ENCODE assay signal across 20 cellular contexts in the genomic region with DNA sequence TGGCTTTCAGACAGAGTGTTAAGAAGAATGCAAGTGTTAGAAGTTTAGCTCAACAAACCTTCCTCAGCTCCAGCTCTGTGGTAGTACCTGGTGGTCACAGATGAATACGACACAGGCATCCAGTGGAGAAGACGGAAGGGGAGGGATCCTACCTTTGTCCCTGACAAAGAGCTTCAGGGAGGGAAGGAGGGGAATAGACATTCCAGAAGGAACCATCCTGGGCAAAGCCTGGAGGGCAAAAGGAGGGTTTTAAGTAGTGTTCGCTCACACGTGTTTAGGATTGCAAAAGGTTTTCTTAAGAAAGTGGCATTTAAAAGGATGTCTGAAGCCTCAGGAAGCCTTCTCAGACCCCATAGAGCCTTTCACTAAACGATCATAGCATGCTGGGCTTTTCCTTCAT. TPM values are rescaled to one million over a fixed set of nuclear protein-coding genes. Genes with fewer than 3 reads are reported as not detected.
DNase-seq lines count a peak whose midpoint lies in the region; ATAC-seq, FAIRE-seq and TF ChIP-seq lines count a peak whose summit lies in the region.
"Had no signal": no experiment of that assay in that cellular context is flagged by ENCODE, and none has a peak within 500 bp of the region (broad histone marks: within the 10 kb centered on the region; RNA-seq: fewer than 3 reads in every experiment).

No MANE protein-coding gene starts in this region.

- H3K27me3 ChIP-seq in right atrium auricular region: no peaks in the 10 kb centered on the region
- no peaks in the 10 kb centered on the region for H3K27me3 ChIP-seq in right cardiac atrium (ENCODE audit: control insufficient read depth, insufficient read depth)
- no peaks in the 10 kb centered on the region for H3K27me3 ChIP-seq in keratinocyte (ENCODE audit: control insufficient read depth, extremely low read depth, insufficient read depth, low read length)
- no peaks in the 10 kb centered on the region for H3K27me3 ChIP-seq in dorsolateral prefrontal cortex
- H3K27me3 ChIP-seq in pancreas: no peaks in the 10 kb centered on the region
- H3K27me3 ChIP-seq: brain microvascular endothelial cell, foreskin keratinocyte had no signal

- H4K20me1 ChIP-seq in keratinocyte (ENCODE audit: control insufficient read depth, extremely low read depth, insufficient read depth, low read length): peaks cover 10% of the 10 kb centered on the region

- H3K79me2 ChIP-seq in keratinocyte (ENCODE audit: control insufficient read depth, insufficient read depth, low read length): peaks cover 54% of the 10 kb centered on the region

- H3K36me3 ChIP-seq in right atrium auricular region (peaks cover 13% of the 10 kb centered on the region), keratinocyte (ENCODE audit: control insufficient read depth in 2 of 2, extremely low read depth in 1 of 2, insufficient read depth in 2 of 2, low read length in 2 of 2) (peaks cover 9 to 19% of the 10 kb centered on the region in 2 experiments), pancreas (no peaks in the 10 kb centered on the region)
- H3K36me3 ChIP-seq: brain microvascular endothelial cell had no signal

- 95% methylated on average over 5 of the region's 5 CpGs for WGBS in right cardiac atrium
- WGBS in pancreas, 2 donors: 87 to 95% methylated on average over 5 of the region's 5 CpGs

- H3K4me2 ChIP-seq in keratinocyte (ENCODE audit: control insufficient read depth, extremely low read depth, insufficient read depth, low read depth, low read length): peak overlapping the region; percentile 74

- ATAC-seq in right cardiac atrium: no peak
- ATAC-seq in pancreas: no peak
- ATAC-seq in HG03045 (IDR thresholded peaks at IDR 0.05; ENCODE audit: unreplicated experiment): no peak
- ATAC-seq: foreskin keratinocyte, left colon had no signal

- DNase-seq in right atrium auricular region (ENCODE audit: low spot score) (peak; percentile 5), right cardiac atrium (no peak), keratinocyte (ENCODE audit: low read depth, low spot score) (no peak), dorsolateral prefrontal cortex (no peak), pancreas (no peak), NAMALWA (ENCODE audit: low spot score) (no peak)
- DNase-seq: ACHN; activated CD4-positive, alpha-beta T cell treated with anti-CD3 and anti-CD28 coated beads for 48 hours; activated naive CD8-positive, alpha-beta T cell treated with anti-CD3 and anti-CD28 coated beads, Interleukin-2, amount 10 ng/mL, durations not matched to agents 7 days and 5 days; brain microvascular endothelial cell; DMS79; Kasumi-1; left colon; NCI-H1417; NCI-H82; stimulated activated CD4-positive, alpha-beta T cell treated with anti-CD3 and anti-CD28 coated beads, Interleukin-2, amount 100 ng/mL, for 24 hours had no signal

- no peak for FAIRE-seq in keratinocyte (lab: Jason Lieb, UNC)
- FAIRE-seq in pancreas (lab: Jason Lieb, UNC): no peak

- dilution Hi-C loops in keratinocyte (cut with MboI; ENCODE audit: extremely low pct_ligation_motif_present, low sequenced_read_pairs): no loop called here

- H3K4me1 ChIP-seq in right atrium auricular region: peaks cover 0 to 33% of the 10 kb centered on the region in 2 donors
- peaks cover 16% of the 10 kb centered on the region for H3K4me1 ChIP-seq in right cardiac atrium (ENCODE audit: control insufficient read depth, insufficient read depth, low read length)
- peaks cover 38% of the 10 kb centered on the region for H3K4me1 ChIP-seq in keratinocyte (ENCODE audit: control insufficient read depth, extremely low read depth, insufficient read depth, low read length)
- H3K4me1 ChIP-seq in pancreas: peaks cover 13 to 32% (median 24%) of the 10 kb centered on the region in 3 donors

- H3K9ac ChIP-seq in keratinocyte (ENCODE audit: control insufficient read depth, extremely low read depth, insufficient read depth, low read length): no peak overlapping the region

- TF ChIP-seq CTCF in right atrium auricular region (IDR thresholded peaks at IDR 0.05): no peak
- TF ChIP-seq CTCF in VCaP (conservative IDR thresholded peaks at IDR 0.05): no peak
- TF ChIP-seq CTCF in keratinocyte (optimal IDR thresholded peaks at IDR 0.05 in 1 of 3, IDR thresholded peaks at IDR 0.05 in 1 of 3, conservative IDR thresholded peaks at IDR 0.05 in 1 of 3; ENCODE audit: extremely low read depth in 1 of 3, insufficient read depth in 2 of 3, low read length in 3 of 3): no peak
- TF ChIP-seq CTCF in dorsolateral prefrontal cortex (IDR thresholded peaks at IDR 0.05 in 54 of 56, conservative IDR thresholded peaks at IDR 0.05 in 2 of 56; ENCODE audit: low read depth in 1 of 56, partially characterized antibody in 56 of 56): no peak
- no peak for TF ChIP-seq CTCF in pancreas (IDR thresholded peaks at IDR 0.05)

- intact Hi-C loops in right cardiac atrium (cut with DNase I) (loop anchor here in 1 of 4 donors (10.0 kb wide), 1 partner anchor 227 kb away; no protein-coding TSS in a partner anchor), dorsolateral prefrontal cortex (cut with DNase I) (loop anchor here (5.0 to 10.0 kb wide), 7 partner anchors 225 to 823 kb away; partner anchors contain the start of genes NR2C2 (in 2 of the 2) and CCDC174 (in 1 of the 2)), pancreas (cut with DNase I) (no loop called here)

- H3K4me3 ChIP-seq in right atrium auricular region: no peak overlapping the region
- no peak overlapping the region for H3K4me3 ChIP-seq in right cardiac atrium (ENCODE audit: low read length)
- no peak overlapping the region for H3K4me3 ChIP-seq in keratinocyte (ENCODE audit: control insufficient read depth in 2 of 3, extremely low read depth in 1 of 3, insufficient read depth in 2 of 3, low read depth in 1 of 3, low read length in 3 of 3)
- no peak overlapping the region for H3K4me3 ChIP-seq in dorsolateral prefrontal cortex
- H3K4me3 ChIP-seq in pancreas: no peak overlapping the region
- H3K4me3 ChIP-seq: HAP-1 had no signal

- no peaks in the 10 kb centered on the region for H3K9me1 ChIP-seq in keratinocyte (ENCODE audit: control insufficient read depth, extremely low read depth, insufficient read depth, low read length)

- no peak overlapping the region for H2AFZ ChIP-seq in keratinocyte (ENCODE audit: control insufficient read depth, low read length)

- H3K27ac ChIP-seq in right atrium auricular region (no peak overlapping the region), right cardiac atrium (ENCODE audit: low read length) (no peak overlapping the region), VCaP (peak overlapping the region; percentile 97; the same call in 1 of the 2 replicates), keratinocyte (ENCODE audit: control insufficient read depth, insufficient read depth, low read length) (no peak overlapping the region), dorsolateral prefrontal cortex (no peak overlapping the region), pancreas (no peak overlapping the region)
- H3K27ac ChIP-seq: brain microvascular endothelial cell, foreskin keratinocyte had no signal

- no peaks in the 10 kb centered on the region for H3K9me3 ChIP-seq in right atrium auricular region
- H3K9me3 ChIP-seq in right cardiac atrium (ENCODE audit: control insufficient read depth, low read length): no peaks in the 10 kb centered on the region
- H3K9me3 ChIP-seq in keratinocyte (ENCODE audit: control insufficient read depth, low read depth, low read length): no peaks in the 10 kb centered on the region
- H3K9me3 ChIP-seq in pancreas: no peaks in the 10 kb centered on the region
- H3K9me3 ChIP-seq: HAP-1 had no signal

RNA-seq across cellular contexts. Expression of gene CHCHD4, which starts 2.8 kb away (rescaled TPM):
- total RNA-seq in right atrium auricular region: 10 to 100 TPM; 24.3 to 32.3 TPM
- 10 to 100 TPM; 21.0 to 30.9 (median 27.4) TPM for total RNA-seq in right cardiac atrium
- polyA plus RNA-seq in right cardiac atrium: 33.4 TPM
- 12.0 to 22.1 TPM (median 19.8 TPM) in 3 replicates for polyA plus RNA-seq in keratinocyte
- polyA plus RNA-seq in keratinocyte (2011; ENCODE audit: low read depth): 7.4 TPM
- 17.1 and 21.0 TPM in 2 replicates for polyA plus RNA-seq in keratinocyte (2011; cell fraction: cytosol; rRNA removed)
- polyA plus RNA-seq in keratinocyte (2011; cell fraction: nucleus; rRNA removed): 7.7 and 7.8 TPM in 2 replicates
- polyA plus RNA-seq in keratinocyte (2012; ENCODE audit: low replicate concordance): 14.2 and 15.8 TPM in 2 replicates
- polyA minus RNA-seq in keratinocyte: 3.8 to 12.4 TPM (median 7.0 TPM) in 3 replicates
- 4.8 TPM for polyA minus RNA-seq in keratinocyte (2011; cell fraction: cytosol; rRNA and poly(A)+ RNA removed)
- 2.6 and 3.3 TPM in 2 replicates for polyA minus RNA-seq in keratinocyte (2011; cell fraction: nucleus; rRNA and poly(A)+ RNA removed)
- 10 to 100 TPM in 118 of 120 experiments, 1 to 10 TPM in 2; 8.5 to 24.0 (median 16.1) TPM for total RNA-seq in dorsolateral prefrontal cortex
- total RNA-seq in pancreas: 1 to 10 TPM; 3.2 to 6.0 (median 5.3) TPM
- polyA plus RNA-seq in pancreas: 1 to 10 TPM; 3.4 to 8.6 TPM

RNA-seq across cellular contexts. Expression of gene TMEM43, which starts 3.0 kb away (rescaled TPM):
- total RNA-seq in right atrium auricular region (100 to 1,000 TPM in 1 of 2 donors, 10 to 100 TPM in 1; 91.8 to 142 TPM), right cardiac atrium (100 to 1,000 TPM in 1 of 4 donors, 10 to 100 TPM in 3; 52.4 to 103 (median 68.7) TPM), dorsolateral prefrontal cortex (10 to 100 TPM; 23.1 to 38.3 (median 30.4) TPM), pancreas (10 to 100 TPM; 11.2 to 31.2 (median 17.6) TPM)
- polyA plus RNA-seq in right cardiac atrium (46.7 TPM), keratinocyte (98.8 to 117 TPM (median 111 TPM) in 3 replicates), pancreas (10 to 100 TPM; 13.5 to 22.8 TPM)
- polyA plus RNA-seq in keratinocyte (2011; ENCODE audit: low read depth): 31.8 TPM
- polyA plus RNA-seq in keratinocyte (2011; cell fraction: cytosol; rRNA removed): 65.1 and 66.9 TPM in 2 replicates
- polyA plus RNA-seq in keratinocyte (2011; cell fraction: nucleus; rRNA removed): 236 TPM in 2 replicates
- polyA plus RNA-seq in keratinocyte (2012; ENCODE audit: low replicate concordance): 69.7 and 81.4 TPM in 2 replicates
- polyA minus RNA-seq in keratinocyte: 114 to 170 TPM (median 147 TPM) in 3 replicates
- 81.9 TPM for polyA minus RNA-seq in keratinocyte (2011; cell fraction: cytosol; rRNA and poly(A)+ RNA removed)
- 136 and 182 TPM in 2 replicates for polyA minus RNA-seq in keratinocyte (2011; cell fraction: nucleus; rRNA and poly(A)+ RNA removed)

RNA-seq across cellular contexts. Expression of gene XPC, which starts 56.5 kb away (rescaled TPM):
- total RNA-seq in right atrium auricular region: 10 to 100 TPM; 15.7 to 18.3 TPM
- total RNA-seq in right cardiac atrium: 10 to 100 TPM; 10.7 to 16.1 (median 14.4) TPM
- polyA plus RNA-seq in right cardiac atrium: 8.8 TPM
- polyA plus RNA-seq in keratinocyte: 19.4 to 24.9 TPM (median 22.0 TPM) in 3 replicates
- 91.7 TPM for polyA plus RNA-seq in keratinocyte (2011; ENCODE audit: low read depth)
- 24.3 and 40.5 TPM in 2 replicates for polyA plus RNA-seq in keratinocyte (2011; cell fraction: cytosol; rRNA removed)
- 72.5 and 73.3 TPM in 2 replicates for polyA plus RNA-seq in keratinocyte (2011; cell fraction: nucleus; rRNA removed)
- 27.5 and 32.6 TPM in 2 replicates for polyA plus RNA-seq in keratinocyte (2012; ENCODE audit: low replicate concordance)
- 23.4 to 28.6 TPM (median 24.8 TPM) in 3 replicates for polyA minus RNA-seq in keratinocyte
- 11.9 TPM for polyA minus RNA-seq in keratinocyte (2011; cell fraction: cytosol; rRNA and poly(A)+ RNA removed)
- 32.7 and 46.7 TPM in 2 replicates for polyA minus RNA-seq in keratinocyte (2011; cell fraction: nucleus; rRNA and poly(A)+ RNA removed)
- total RNA-seq in dorsolateral prefrontal cortex: 10 to 100 TPM; 19.9 to 57.4 (median 32.1) TPM
- 10 to 100 TPM; 14.2 to 29.9 (median 19.5) TPM for total RNA-seq in pancreas
- 10 to 100 TPM; 17.2 to 26.7 TPM for polyA plus RNA-seq in pancreas

RNA-seq across cellular contexts. Expression of gene LSM3, which starts 56.8 kb away (rescaled TPM):
- total RNA-seq in right atrium auricular region (10 to 100 TPM; 15.0 to 15.4 TPM), right cardiac atrium (10 to 100 TPM; 13.5 to 16.5 (median 15.2) TPM), dorsolateral prefrontal cortex (10 to 100 TPM in 5 of 120 experiments, 1 to 10 TPM in 115; 4.4 to 10.8 (median 7.8) TPM), pancreas (1 to 10 TPM; 3.2 to 5.0 (median 4.3) TPM)
- polyA plus RNA-seq in right cardiac atrium (17.8 TPM), keratinocyte (10.7 to 26.1 TPM (median 13.2 TPM) in 3 replicates), pancreas (1 to 10 TPM; 3.7 to 7.9 TPM)
- 28.0 TPM for polyA plus RNA-seq in keratinocyte (2011; ENCODE audit: low read depth)
- polyA plus RNA-seq in keratinocyte (2011; cell fraction: cytosol; rRNA removed): 13.9 and 18.7 TPM in 2 replicates
- polyA plus RNA-seq in keratinocyte (2011; cell fraction: nucleus; rRNA removed): 2.3 and 5.2 TPM in 2 replicates
- 13.6 and 21.0 TPM in 2 replicates for polyA plus RNA-seq in keratinocyte (2012; ENCODE audit: low replicate concordance)
- 0.56 to 3.4 TPM (median 0.96 TPM) in 3 replicates for polyA minus RNA-seq in keratinocyte
- 2.7 TPM for polyA minus RNA-seq in keratinocyte (2011; cell fraction: cytosol; rRNA and poly(A)+ RNA removed)
- 0.32 and 0.93 TPM in 2 replicates for polyA minus RNA-seq in keratinocyte (2011; cell fraction: nucleus; rRNA and poly(A)+ RNA removed)

Comparison
In these comparisons a context has a peak if more than half of its experiments do, and no peak if none do; other contexts are left out.
1. intact Hi-C loops: an anchor here in dorsolateral prefrontal cortex (5.0 to 10.0 kb wide); none called in pancreas.